8 cellular contexts compared by ENCODE assay signal in genomic region chr11:63986932-63987513, GRCh38. TPM values are rescaled to one million over a fixed set of nuclear protein-coding genes. Genes with fewer than 3 reads are reported as not detected.
A peak's percentile ranks its signal among the peaks of the same experiment; 100 is the strongest.
DNase-seq lines count a peak whose midpoint lies in the region; ATAC-seq and TF ChIP-seq lines count a peak whose summit lies in the region.

No MANE protein-coding gene starts in this region.

- H3K36me3 ChIP-seq in ES-I3 (ENCODE audit: insufficient read depth, low read length) (peaks cover 8% of the 10 kb centered on the region; the same call in 1 of the 2 replicates), SJSA1 (peaks cover 54% of the 10 kb centered on the region), fibroblast of lung (ENCODE audit: control insufficient read depth, insufficient read depth, low read length) (peaks cover 11% of the 10 kb centered on the region)

- H3K27me3 ChIP-seq in SJSA1 (replicated peaks) (no peaks in the 10 kb centered on the region), fibroblast of lung (ENCODE audit: control insufficient read depth, insufficient read depth, low read length) (no peaks in the 10 kb centered on the region)

- H3K9me3 ChIP-seq in ES-I3 (ENCODE audit: control insufficient read depth, insufficient read depth, low read length) (no peaks in the 10 kb centered on the region), SJSA1 (replicated peaks) (no peaks in the 10 kb centered on the region), fibroblast of lung (ENCODE audit: control insufficient read depth, insufficient read depth, low read depth, low read length) (no peaks in the 10 kb centered on the region)

- no peaks in the 10 kb centered on the region for H3K27me3 Mint-ChIP-seq in progenitor cell of endocrine pancreas

- peaks cover 18% of the 10 kb centered on the region for H3K4me1 Mint-ChIP-seq in progenitor cell of endocrine pancreas (ENCODE audit: low read depth)

- H3K9ac ChIP-seq in ES-I3 (ENCODE audit: low read depth, low read length) (peak overlapping the region; percentile 92), fibroblast of lung (ENCODE audit: insufficient read depth, low read length) (peak overlapping the region; percentile 95)

- H2AFZ ChIP-seq in fibroblast of lung (ENCODE audit: low read length): no peak overlapping the region

- peaks cover 33% of the 10 kb centered on the region for H3K79me2 ChIP-seq in fibroblast of lung (ENCODE audit: control insufficient read depth, insufficient read depth, low read length)

- H3K4me2 ChIP-seq in fibroblast of lung (ENCODE audit: extremely low read depth, insufficient read depth, low read length): peak overlapping the region; percentile 93

- intact Hi-C loops in left colon (cut with DNase I, micrococcal nuclease): no loop called here

- peaks cover 17% of the 10 kb centered on the region; the same call in 1 of the 2 replicates for H3K4me1 ChIP-seq in ES-I3 (ENCODE audit: insufficient read depth, low read length)
- peaks cover 19% of the 10 kb centered on the region for H3K4me1 ChIP-seq in SJSA1 (replicated peaks)
- H3K4me1 ChIP-seq in fibroblast of lung (ENCODE audit: control insufficient read depth, extremely low read depth, insufficient read depth, low read length): peaks cover 8% of the 10 kb centered on the region

- peak overlapping the region; percentile 78 for H3K4me3 ChIP-seq in SJSA1
- H3K4me3 ChIP-seq in fibroblast of lung (replicated peaks in 1 of 4; ENCODE audit: control extremely low read depth in 1 of 4, insufficient read depth in 1 of 4, low read depth in 3 of 4, low read length in 4 of 4): peak overlapping the region; percentile 69 to 96 (median 92)

- peak overlapping the region; percentile 90 for H3K27ac Mint-ChIP-seq in progenitor cell of endocrine pancreas

- peaks cover 18% of the 10 kb centered on the region for H3K36me3 Mint-ChIP-seq in progenitor cell of endocrine pancreas (ENCODE audit: insufficient read depth)

- H4K20me1 ChIP-seq in fibroblast of lung (ENCODE audit: control insufficient read depth, extremely low read depth, insufficient read depth, low read length): no peaks in the 10 kb centered on the region

- TF ChIP-seq CTCF in fibroblast of lung (conservative IDR thresholded peaks at IDR 0.05 in 1 of 2, IDR thresholded peaks at IDR 0.05 in 1 of 2; ENCODE audit: low read depth in 1 of 2, low read length in 2 of 2) (no peak), progenitor cell of endocrine pancreas (IDR thresholded peaks at IDR 0.05; ENCODE audit: unreplicated experiment) (no peak)

- H3K27ac ChIP-seq in SJSA1: peak overlapping the region; percentile 57
- peak overlapping the region; percentile 79 for H3K27ac ChIP-seq in fibroblast of lung (ENCODE audit: insufficient read depth, low read length)

- ATAC-seq in left colon: no peak

- peak overlapping the region; percentile 78 for H3K4me3 Mint-ChIP-seq in progenitor cell of endocrine pancreas (ENCODE audit: low read depth)

- DNase-seq in SJSA1 (ENCODE audit: low read depth in 1 of 2, low spot score in 2 of 2) (no peak), fibroblast of lung (ENCODE audit: low read depth in 2 of 2) (no peak), progenitor cell of endocrine pancreas (ENCODE audit: low spot score, unreplicated experiment) (no peak), NCI-H2029 (lab: John Stamatoyannopoulos, UW) (no peak), GDM1 (lab: John Stamatoyannopoulos, UW) (no peak), NCI-H1417 (lab: John Stamatoyannopoulos, UW) (no peak), left colon (no peak)

- no peaks in the 10 kb centered on the region for H3K9me3 Mint-ChIP-seq in progenitor cell of endocrine pancreas (ENCODE audit: low read depth)

RNA-seq across cellular contexts. Expression of gene OTUB1, which starts 0.8 kb away (rescaled TPM):
- total RNA-seq in SJSA1 (2014; rRNA removed; shearing (Covaris generic)): 35.6 and 69.7 TPM in 2 replicates
- total RNA-seq in fibroblast of lung: 36.5 and 37.8 TPM in 2 replicates
- polyA plus RNA-seq in fibroblast of lung: 113 and 154 TPM in 2 replicates
- 75.7 and 116 TPM in 2 replicates for polyA plus RNA-seq in fibroblast of lung (2012)
- polyA minus RNA-seq in fibroblast of lung (ENCODE audit: low replicate concordance): 133 and 137 TPM in 2 replicates
- total RNA-seq in progenitor cell of endocrine pancreas: 122 and 124 TPM in 2 replicates
- total RNA-seq in left colon: 10 to 100 TPM; 67.7 to 79.7 TPM

RNA-seq across cellular contexts. Expression of gene COX8A, which starts 12.6 kb away (rescaled TPM):
- 1,062 and 2,110 TPM in 2 replicates for total RNA-seq in SJSA1 (2014; rRNA removed; shearing (Covaris generic))
- 255 and 409 TPM in 2 replicates for total RNA-seq in fibroblast of lung
- polyA plus RNA-seq in fibroblast of lung: 200 and 330 TPM in 2 replicates
- 442 and 742 TPM in 2 replicates for polyA plus RNA-seq in fibroblast of lung (2012)
- polyA minus RNA-seq in fibroblast of lung (ENCODE audit: low replicate concordance): 456 and 866 TPM in 2 replicates
- 205 and 221 TPM in 2 replicates for total RNA-seq in progenitor cell of endocrine pancreas
- 100 to 1,000 TPM; 663 to 843 TPM for total RNA-seq in left colon

RNA-seq across cellular contexts. Expression of gene NAA40, which starts 48.2 kb away (rescaled TPM):
- 21.4 and 39.9 TPM in 2 replicates for total RNA-seq in SJSA1 (2014; rRNA removed; shearing (Covaris generic))
- total RNA-seq in fibroblast of lung: 7.2 and 9.2 TPM in 2 replicates
- polyA plus RNA-seq in fibroblast of lung: 19.1 and 19.7 TPM in 2 replicates
- 9.7 and 12.2 TPM in 2 replicates for polyA plus RNA-seq in fibroblast of lung (2012)
- 14.0 and 16.3 TPM in 2 replicates for polyA minus RNA-seq in fibroblast of lung (ENCODE audit: low replicate concordance)
- 60.6 and 62.3 TPM in 2 replicates for total RNA-seq in progenitor cell of endocrine pancreas
- total RNA-seq in left colon: 10 to 100 TPM; 24.6 to 34.2 TPM

RNA-seq across cellular contexts. Expression of gene FLRT1, which starts 48.7 kb away (rescaled TPM):
- 0.18 TPM in 1 of 2 replicates, not detected in the other for total RNA-seq in SJSA1 (2014; rRNA removed; shearing (Covaris generic))
- total RNA-seq in fibroblast of lung: 0.17 and 0.26 TPM in 2 replicates
- polyA plus RNA-seq in fibroblast of lung: 0.01 and 0.02 TPM in 2 replicates
- 0.09 and 0.10 TPM in 2 replicates for polyA plus RNA-seq in fibroblast of lung (2012)
- polyA minus RNA-seq in fibroblast of lung (ENCODE audit: low replicate concordance): 0.20 TPM in 1 of 2 replicates, not detected in the other
- 0.17 and 0.24 TPM in 2 replicates for total RNA-seq in progenitor cell of endocrine pancreas
- 1 to 10 TPM in 1 of 2 donors, not detected in 1; 1.2 TPM for total RNA-seq in left colon
